In the genomic region with DNA sequence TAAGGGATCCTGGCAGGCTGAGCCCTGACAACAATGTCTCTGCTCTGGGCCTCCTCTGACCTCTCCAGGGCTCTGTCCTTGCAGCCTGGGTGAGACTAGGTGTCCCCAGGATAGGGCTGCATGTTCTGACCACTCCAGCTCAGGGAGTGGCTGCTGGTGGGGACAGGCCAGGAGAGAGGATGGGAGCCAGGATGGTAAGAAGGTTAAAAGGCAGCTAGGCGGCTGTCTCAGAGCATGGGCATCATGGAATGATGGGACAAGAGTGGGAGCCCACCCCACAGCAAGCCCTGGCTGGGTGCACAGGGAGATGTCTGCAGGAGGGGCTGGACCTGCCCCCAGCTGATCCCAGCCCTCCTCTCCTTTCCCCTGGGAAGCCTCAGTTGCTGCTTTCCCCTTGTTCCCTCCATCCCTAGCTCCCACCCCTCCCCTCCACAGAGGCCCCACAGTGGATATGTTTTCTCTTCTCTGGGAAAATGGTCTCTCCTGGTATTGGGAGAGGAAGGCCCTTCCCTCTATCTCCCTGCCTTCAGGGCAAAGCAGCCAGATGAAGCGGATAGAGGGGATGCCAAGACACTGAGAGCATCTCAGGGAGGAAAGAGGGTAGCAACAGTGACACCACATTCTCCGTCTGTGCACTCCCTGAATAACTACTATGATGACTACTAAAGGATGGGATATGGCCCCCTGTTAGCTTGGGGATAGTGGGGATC, we compare ENCODE assay signal across 19 cellular contexts.
DNase-seq lines count a peak whose midpoint lies in the region; ATAC-seq, FAIRE-seq and TF ChIP-seq lines count a peak whose summit lies in the region.
"Had no signal": no experiment of that assay in that cellular context is flagged by ENCODE, and none has a peak within 500 bp of the region (broad histone marks: within the 10 kb centered on the region; RNA-seq: fewer than 3 reads in every experiment).

No MANE protein-coding gene starts in this region.

- no peak overlapping the region for H2BK120ac ChIP-seq in mesendoderm (ENCODE audit: low read depth, low read length)

- no peaks in the 10 kb centered on the region for H3K4me1 ChIP-seq in mesendoderm (ENCODE audit: control insufficient read depth, low read depth, low read length)

- intact Hi-C loops in activated CD4-positive, alpha-beta memory T cell treated with anti-CD3 and anti-CD28 coated beads for 36 hours (cut with micrococcal nuclease): no loop called here

- no peak overlapping the region for H3K4me3 Mint-ChIP-seq in activated CD4-positive, alpha-beta memory T cell treated with anti-CD3 and anti-CD28 coated beads, Interleukin-2, amount 10 ng/mL, durations not matched to agents 7 days and 5 days
- H3K4me3 Mint-ChIP-seq in activated CD4-positive, alpha-beta memory T cell treated with anti-CD3 and anti-CD28 coated beads for 36 hours: no peak overlapping the region
- no peak overlapping the region for H3K4me3 Mint-ChIP-seq in type B pancreatic cell
- H3K4me3 Mint-ChIP-seq: CD14-positive monocyte had no signal

- H3K18ac ChIP-seq in mesendoderm (ENCODE audit: low read length): no peak overlapping the region

- H3K27ac Mint-ChIP-seq in activated CD4-positive, alpha-beta memory T cell treated with anti-CD3 and anti-CD28 coated beads, Interleukin-2, amount 10 ng/mL, durations not matched to agents 7 days and 5 days: no peak overlapping the region
- H3K27ac Mint-ChIP-seq in activated CD4-positive, alpha-beta memory T cell treated with anti-CD3 and anti-CD28 coated beads for 36 hours: no peak overlapping the region
- no peak overlapping the region for H3K27ac Mint-ChIP-seq in type B pancreatic cell
- H3K27ac Mint-ChIP-seq: CD14-positive monocyte had no signal

- H3K4me2 ChIP-seq in mesendoderm (ENCODE audit: low read length): no peak overlapping the region

- no peaks in the 10 kb centered on the region for H3K36me3 ChIP-seq in mesendoderm (ENCODE audit: control insufficient read depth, insufficient read depth, low read length)
- H3K36me3 ChIP-seq: MG63 had no signal

- no peaks in the 10 kb centered on the region for H3K9me3 Mint-ChIP-seq in activated CD4-positive, alpha-beta memory T cell treated with anti-CD3 and anti-CD28 coated beads, Interleukin-2, amount 10 ng/mL, durations not matched to agents 7 days and 5 days
- H3K9me3 Mint-ChIP-seq in activated CD4-positive, alpha-beta memory T cell treated with anti-CD3 and anti-CD28 coated beads for 36 hours: no peaks in the 10 kb centered on the region
- no peaks in the 10 kb centered on the region for H3K9me3 Mint-ChIP-seq in type B pancreatic cell

- H3K36me3 Mint-ChIP-seq in activated CD4-positive, alpha-beta memory T cell treated with anti-CD3 and anti-CD28 coated beads, Interleukin-2, amount 10 ng/mL, durations not matched to agents 7 days and 5 days (ENCODE audit: low read depth): no peaks in the 10 kb centered on the region
- H3K36me3 Mint-ChIP-seq in activated CD4-positive, alpha-beta memory T cell treated with anti-CD3 and anti-CD28 coated beads for 36 hours: no peaks in the 10 kb centered on the region
- no peaks in the 10 kb centered on the region for H3K36me3 Mint-ChIP-seq in type B pancreatic cell
- H3K36me3 Mint-ChIP-seq: CD14-positive monocyte had no signal

- POLR2A ChIA-PET in activated CD4-positive, alpha-beta memory T cell treated with anti-CD3 and anti-CD28 coated beads, Interleukin-2, amount 10 ng/mL, durations not matched to agents 7 days and 5 days (lab: Charles Lee): no interaction called here
- POLR2A ChIA-PET in activated CD4-positive, alpha-beta memory T cell treated with anti-CD3 and anti-CD28 coated beads for 36 hours (lab: Charles Lee): no interaction called here

- H3K4ac ChIP-seq in mesendoderm (ENCODE audit: low read depth, low read length): no peak overlapping the region

- no peak overlapping the region for H3K23ac ChIP-seq in mesendoderm (ENCODE audit: low read length)

- H3K4me3 ChIP-seq in mesendoderm (ENCODE audit: low read length): no peak overlapping the region
- H3K4me3 ChIP-seq: MG63 had no signal

- no peak for ATAC-seq in GM19397 (IDR thresholded peaks at IDR 0.05; ENCODE audit: unreplicated experiment)
- ATAC-seq: Right ventricle myocardium inferior had no signal

- H3K27me3 Mint-ChIP-seq in activated CD4-positive, alpha-beta memory T cell treated with anti-CD3 and anti-CD28 coated beads, Interleukin-2, amount 10 ng/mL, durations not matched to agents 7 days and 5 days: no peaks in the 10 kb centered on the region
- H3K27me3 Mint-ChIP-seq in activated CD4-positive, alpha-beta memory T cell treated with anti-CD3 and anti-CD28 coated beads for 36 hours: peaks cover 1% of the 10 kb centered on the region
- no peaks in the 10 kb centered on the region for H3K27me3 Mint-ChIP-seq in type B pancreatic cell

- peak; percentile 3 for DNase-seq in activated CD4-positive, alpha-beta memory T cell treated with anti-CD3 and anti-CD28 coated beads, Interleukin-2, amount 10 ng/mL, durations not matched to agents 7 days and 5 days
- no peak for DNase-seq in activated CD4-positive, alpha-beta memory T cell treated with anti-CD3 and anti-CD28 coated beads for 36 hours
- no peak for DNase-seq in HTR-8/SVneo (ENCODE audit: insufficient read length, low spot score)
- peak; percentile 62 for DNase-seq in mesendoderm
- peak; percentile 57 for DNase-seq in type B pancreatic cell (ENCODE audit: extremely low spot score, unreplicated experiment)
- no peak for DNase-seq in kidney tubule cell (ENCODE audit: low spot score)
- no peak for DNase-seq in OCI-M1 (lab: John Stamatoyannopoulos, UW)
- DNase-seq: 8988T, COR-L47, GF-D8, GOT3, KG1, MG63, NCI-H1092 treated with DMSO at 0.1 percent for 48 hours, NCI-H1694 treated with DMSO at 0.1 percent for 48 hours, NCI-H748 treated with DMSO at 0.1 percent for 48 hours had no signal

- CTCF ChIA-PET in activated CD4-positive, alpha-beta memory T cell treated with anti-CD3 and anti-CD28 coated beads, Interleukin-2, amount 10 ng/mL, durations not matched to agents 7 days and 5 days (lab: Charles Lee): no interaction called here
- CTCF ChIA-PET in activated CD4-positive, alpha-beta memory T cell treated with anti-CD3 and anti-CD28 coated beads for 36 hours (lab: Charles Lee): interaction anchor here (0.7 to 1.4 kb wide), 2 partner anchors 9 to 10 kb away, joined by 3 to 4 read pairs; no protein-coding TSS in a partner anchor

- H2BK5ac ChIP-seq in mesendoderm (ENCODE audit: low read length): no peak overlapping the region

- WGBS in mesendoderm (ENCODE audit: extremely low coverage, insufficient coverage, low lambda C conversion rate): no CpG with 5 or more reads among the region's 3 CpGs

- H4K5ac ChIP-seq in mesendoderm (ENCODE audit: low read length): no peak overlapping the region

- no peaks in the 10 kb centered on the region for H3K27me3 ChIP-seq in mesendoderm (ENCODE audit: insufficient read depth, low read length, poor library complexity)
- H3K27me3 ChIP-seq: MG63 had no signal

- no peak overlapping the region for H2BK15ac ChIP-seq in mesendoderm (replicated peaks; ENCODE audit: low read depth)

- H3K27ac ChIP-seq in mesendoderm (ENCODE audit: low read depth, low read length): no peak overlapping the region

- H2AK5ac ChIP-seq in mesendoderm (ENCODE audit: low read length): no peak overlapping the region

- H4K8ac ChIP-seq in mesendoderm (ENCODE audit: low read depth, low read length): no peak overlapping the region

- no peaks in the 10 kb centered on the region for H3K79me1 ChIP-seq in mesendoderm (ENCODE audit: low read length)

- no peak overlapping the region for H3K56ac ChIP-seq in mesendoderm (ENCODE audit: low read length)

- no peak overlapping the region for H3K9ac ChIP-seq in mesendoderm (ENCODE audit: low read length)

- no peaks in the 10 kb centered on the region for H3K79me2 ChIP-seq in mesendoderm (ENCODE audit: control insufficient read depth, insufficient read depth, low read length)

- no peaks in the 10 kb centered on the region for H3K4me1 Mint-ChIP-seq in activated CD4-positive, alpha-beta memory T cell treated with anti-CD3 and anti-CD28 coated beads, Interleukin-2, amount 10 ng/mL, durations not matched to agents 7 days and 5 days
- no peaks in the 10 kb centered on the region for H3K4me1 Mint-ChIP-seq in activated CD4-positive, alpha-beta memory T cell treated with anti-CD3 and anti-CD28 coated beads for 36 hours (ENCODE audit: low read depth)
- peaks cover 17% of the 10 kb centered on the region for H3K4me1 Mint-ChIP-seq in type B pancreatic cell (ENCODE audit: unreplicated experiment)
- H3K4me1 Mint-ChIP-seq: CD14-positive monocyte had no signal

- FAIRE-seq in HTR-8/SVneo (lab: Jason Lieb, UNC): peak; percentile 62

- no peak for TF ChIP-seq CTCF in type B pancreatic cell (conservative IDR thresholded peaks at IDR 0.05)

Comparison
In these comparisons a context has a peak if more than half of its experiments do, and no peak if none do; other contexts are left out.
1. DNase-seq: peak in activated CD4-positive, alpha-beta memory T cell treated with anti-CD3 and anti-CD28 coated beads, Interleukin-2, amount 10 ng/mL, durations not matched to agents 7 days and 5 days (single experiment), mesendoderm (single experiment) and type B pancreatic cell (single experiment); none in activated CD4-positive, alpha-beta memory T cell treated with anti-CD3 and anti-CD28 coated beads for 36 hours (single experiment), HTR-8/SVneo (single experiment), kidney tubule cell (single experiment) and OCI-M1 (single experiment).